In genomic region chr10:102376901-102377300, GRCh38 we compare ENCODE assay signal across 37 cellular contexts. TPM values are rescaled to one million over a fixed set of nuclear protein-coding genes. Genes with fewer than 3 reads are reported as not detected.
DNase-seq lines count a peak whose midpoint lies in the region; ATAC-seq, FAIRE-seq and TF ChIP-seq lines count a peak whose summit lies in the region.
"Had no signal": no experiment of that assay in that cellular context is flagged by ENCODE, and none has a peak within 500 bp of the region (broad histone marks: within the 10 kb centered on the region; RNA-seq: fewer than 3 reads in every experiment).

No MANE protein-coding gene starts in this region.

- TF ChIP-seq CTCF in MCF 10A (IDR thresholded peaks at IDR 0.05; ENCODE audit: unreplicated experiment) (no peak), breast epithelium (IDR thresholded peaks at IDR 0.05) (no peak), chondrocyte (IDR thresholded peaks at IDR 0.05) (no peak), H1 (IDR thresholded peaks at IDR 0.05; ENCODE audit: control extremely low read depth in 1 of 3, insufficient read depth in 1 of 3, low read depth in 1 of 3, low read length in 3 of 3) (no peak)

- H3K27ac ChIP-seq in breast epithelium, result no peak overlapping the region
- H3K27ac ChIP-seq in CD4-positive, CD25-positive, alpha-beta regulatory T cell (ENCODE audit: insufficient read depth, low read length, poor library complexity, severe bottlenecking), result no peak overlapping the region
- no peak overlapping the region for H3K27ac ChIP-seq in H1 (ENCODE audit: low read depth, low read length)
- H3K27ac ChIP-seq in naive thymus-derived CD4-positive, alpha-beta T cell (ENCODE audit: low read depth, low read length), result no peak overlapping the region
- H3K27ac ChIP-seq: 22Rv1; A549; BLaER1; BLaER1 treated with 17β-estradiol and CSF1 and Interleukin-3, amounts not matched to agents 10 nM and 100 nM; C4-2B had no signal

- H3K9me3 ChIP-seq in breast epithelium, result no peaks in the 10 kb centered on the region
- no peaks in the 10 kb centered on the region for H3K9me3 ChIP-seq in CD4-positive, CD25-positive, alpha-beta regulatory T cell (ENCODE audit: control insufficient read depth in 2 of 2, low read length in 2 of 2)
- no peaks in the 10 kb centered on the region for H3K9me3 ChIP-seq in H1 (ENCODE audit: insufficient read depth in 2 of 2, low read depth in 1 of 2, low read length in 1 of 2)
- H3K9me3 ChIP-seq in naive thymus-derived CD4-positive, alpha-beta T cell (ENCODE audit: control insufficient read depth in 2 of 3, low read length in 3 of 3), result no peaks in the 10 kb centered on the region
- H3K9me3 ChIP-seq: A549; BE2C; BLaER1; BLaER1 treated with 17β-estradiol and CSF1 and Interleukin-3, amounts not matched to agents 10 nM and 100 nM; Caco-2 had no signal

- H3K4ac ChIP-seq in H1 (replicated peaks; ENCODE audit: insufficient read length, low read depth, low read length), result no peak overlapping the region

- H2BK20ac ChIP-seq in H1 (ENCODE audit: low read length), result no peak overlapping the region

- no peak overlapping the region for H4K5ac ChIP-seq in H1 (ENCODE audit: insufficient read length, low read depth, low read length)

- intact Hi-C loops in MCF 10A (cut with micrococcal nuclease), result no loop called here
- intact Hi-C loops in breast epithelium (cut with DNase I; ENCODE audit: low total_unique reads), result no loop called here
- intact Hi-C loops in naive thymus-derived CD4-positive, alpha-beta T cell (cut with micrococcal nuclease), result no loop called here

- peaks cover 71% of the 10 kb centered on the region for H3K36me3 Mint-ChIP-seq in MCF 10A (ENCODE audit: insufficient read depth, unreplicated experiment)
- peaks cover 46% of the 10 kb centered on the region for H3K36me3 Mint-ChIP-seq in CD4-positive, CD25-positive, alpha-beta regulatory T cell
- H3K36me3 Mint-ChIP-seq in chondrocyte (ENCODE audit: low read depth), result peaks cover 39% of the 10 kb centered on the region
- peaks cover 8 to 49% (median 17%) of the 10 kb centered on the region in 5 donors for H3K36me3 Mint-ChIP-seq in naive thymus-derived CD4-positive, alpha-beta T cell

- no peak for TF ChIP-seq RAD21 in H1 (IDR thresholded peaks at IDR 0.05 in 1 of 2, conservative IDR thresholded peaks at IDR 0.05 in 1 of 2; ENCODE audit: low read depth in 2 of 2, low read length in 2 of 2)

- no peak for TF ChIP-seq POLR2A in breast epithelium (IDR thresholded peaks at IDR 0.05)
- TF ChIP-seq POLR2A in H1 (IDR thresholded peaks at IDR 0.05; ENCODE audit: control extremely low read depth in 1 of 2, low read depth in 2 of 2, low read length in 2 of 2), result no peak

- H3K27ac Mint-ChIP-seq in MCF 10A (ENCODE audit: low read depth, unreplicated experiment), result no peak overlapping the region
- H3K27ac Mint-ChIP-seq in CD4-positive, CD25-positive, alpha-beta regulatory T cell, result peak overlapping the region in 2 of 3 donors; percentile 20 to 36
- H3K27ac Mint-ChIP-seq in chondrocyte (ENCODE audit: unreplicated experiment), result no peak overlapping the region
- H3K27ac Mint-ChIP-seq in naive thymus-derived CD4-positive, alpha-beta T cell, result peak overlapping the region in 2 of 9 donors; percentile 19 to 51
- H3K27ac Mint-ChIP-seq: B cell; CD4-positive, alpha-beta T cell; CD8-positive, alpha-beta T cell had no signal

- H3K18ac ChIP-seq in H1 (ENCODE audit: extremely low read depth, low read length), result no peak overlapping the region

- H3K4me1 Mint-ChIP-seq in MCF 10A (ENCODE audit: insufficient read depth, unreplicated experiment) (no peaks in the 10 kb centered on the region), chondrocyte (ENCODE audit: low read depth) (no peaks in the 10 kb centered on the region)
- H3K4me1 Mint-ChIP-seq in CD4-positive, CD25-positive, alpha-beta regulatory T cell, result peaks cover 0 to 6% (median 0%) of the 10 kb centered on the region in 4 donors
- peaks cover 0 to 4% (median 0%) of the 10 kb centered on the region in 7 donors for H3K4me1 Mint-ChIP-seq in naive thymus-derived CD4-positive, alpha-beta T cell
- H3K4me1 Mint-ChIP-seq: B cell; CD14-positive monocyte; CD4-positive, alpha-beta memory T cell; CD8-positive, alpha-beta memory T cell had no signal

- no peak for TF ChIP-seq EP300 in H1 (IDR thresholded peaks at IDR 0.05; ENCODE audit: borderline replicate concordance in 1 of 2, low read depth in 2 of 2, low read length in 2 of 2)

- no peak overlapping the region for H3K4me3 ChIP-seq in breast epithelium
- no peak overlapping the region for H3K4me3 ChIP-seq in CD4-positive, CD25-positive, alpha-beta regulatory T cell (ENCODE audit: low read depth, low read length)
- H3K4me3 ChIP-seq in H1 (ENCODE audit: extremely low read depth in 1 of 4, insufficient read depth in 2 of 4, low read depth in 3 of 4, low read length in 4 of 4), result no peak overlapping the region
- no peak overlapping the region for H3K4me3 ChIP-seq in naive thymus-derived CD4-positive, alpha-beta T cell (ENCODE audit: low read length)
- H3K4me3 ChIP-seq: A549; BLaER1; BLaER1 treated with 17β-estradiol and CSF1 and Interleukin-3, amounts not matched to agents 10 nM and 100 nM had no signal

- H3K27me3 Mint-ChIP-seq in MCF 10A (ENCODE audit: insufficient read depth, unreplicated experiment) (no peaks in the 10 kb centered on the region), chondrocyte (ENCODE audit: low read depth) (no peaks in the 10 kb centered on the region)
- H3K27me3 Mint-ChIP-seq in CD4-positive, CD25-positive, alpha-beta regulatory T cell, result no peaks in the 10 kb centered on the region
- no peaks in the 10 kb centered on the region for H3K27me3 Mint-ChIP-seq in naive thymus-derived CD4-positive, alpha-beta T cell
- H3K27me3 Mint-ChIP-seq: B cell; CD4-positive, alpha-beta memory T cell; CD4-positive, alpha-beta T cell; CD8-positive, alpha-beta memory T cell had no signal

- no peak overlapping the region for H2AFZ ChIP-seq in H1 (ENCODE audit: low read length)

- H3K9ac ChIP-seq in H1 (replicated peaks in 1 of 4; ENCODE audit: extremely low read depth in 1 of 4, low read depth in 3 of 4, low read length in 3 of 4), result no peak overlapping the region
- H3K9ac ChIP-seq: BLaER1; BLaER1 treated with 17β-estradiol and CSF1 and Interleukin-3, amounts not matched to agents 10 nM and 100 nM had no signal

- H2BK5ac ChIP-seq in H1 (ENCODE audit: low read depth, low read length), result no peak overlapping the region

- no peak overlapping the region for H3K23ac ChIP-seq in H1 (ENCODE audit: insufficient read length)

- no peak for FAIRE-seq in H1 (lab: Jason Lieb, UNC)
- FAIRE-seq: A204.1, A549, D721Med had no signal

- BruUV-seq in MCF 10A (replicated peaks; lab: Mats Ljungman, UMichigan), result TSS peak; percentile 11

- no peaks in the 10 kb centered on the region for H4K20me1 ChIP-seq in H1 (replicated peaks in 1 of 2; ENCODE audit: control insufficient read depth in 1 of 2, insufficient read depth in 2 of 2, low read length in 2 of 2)

- no peaks in the 10 kb centered on the region for H3K79me2 ChIP-seq in H1 (ENCODE audit: control insufficient read depth in 1 of 2, insufficient read depth in 2 of 2, low read length in 2 of 2)

- H2BK12ac ChIP-seq in H1 (ENCODE audit: low read depth, low read length), result no peak overlapping the region

- 0 out of 2 replicates have a peak overlapping the region, but pooled peaks have one; percentile 25 for H4K8ac ChIP-seq in H1 (ENCODE audit: extremely low read depth, insufficient read depth, low read length)

- peaks cover 6% of the 10 kb centered on the region for H3K36me3 ChIP-seq in breast epithelium
- peaks cover 75% of the 10 kb centered on the region for H3K36me3 ChIP-seq in CD4-positive, CD25-positive, alpha-beta regulatory T cell (ENCODE audit: control insufficient read depth, insufficient read depth, low read length)
- H3K36me3 ChIP-seq in H1 (ENCODE audit: control insufficient read depth in 2 of 4, insufficient read depth in 4 of 4, low read length in 3 of 4), result peaks cover under 1 to 16% (median 8%) of the 10 kb centered on the region in 4 experiments; a peak in 7 of 8 replicates
- peaks cover 16 to 78% (median 23%) of the 10 kb centered on the region in 3 experiments for H3K36me3 ChIP-seq in naive thymus-derived CD4-positive, alpha-beta T cell (ENCODE audit: control insufficient read depth in 2 of 3, insufficient read depth in 3 of 3, low read length in 3 of 3)

- no peak overlapping the region for H4K91ac ChIP-seq in H1 (replicated peaks; ENCODE audit: insufficient read length, low read length)

- H3K27me3 ChIP-seq in breast epithelium (no peaks in the 10 kb centered on the region), H1 (replicated peaks in 1 of 4; ENCODE audit: control insufficient read depth in 3 of 4, extremely low read depth in 1 of 4, insufficient read depth in 3 of 4, low read length in 3 of 4) (no peaks in the 10 kb centered on the region)
- no peaks in the 10 kb centered on the region for H3K27me3 ChIP-seq in CD4-positive, CD25-positive, alpha-beta regulatory T cell (ENCODE audit: control insufficient read depth, insufficient read depth, low read length)
- H3K27me3 ChIP-seq in naive thymus-derived CD4-positive, alpha-beta T cell (ENCODE audit: control insufficient read depth in 2 of 2, insufficient read depth in 2 of 2, low read length in 2 of 2), result no peaks in the 10 kb centered on the region
- H3K27me3 ChIP-seq: BE2C; BLaER1; BLaER1 treated with 17β-estradiol and CSF1 and Interleukin-3, amounts not matched to agents 10 nM and 100 nM had no signal

- H3K14ac ChIP-seq in H1 (ENCODE audit: insufficient read length), result no peak overlapping the region

- H2AK5ac ChIP-seq in H1 (ENCODE audit: low read depth, low read length), result no peak overlapping the region

- DNase-seq in MCF 10A (ENCODE audit: unreplicated experiment) (no peak), breast epithelium (ENCODE audit: low spot score in 2 of 2) (no peak), chondrocyte (ENCODE audit: low spot score) (peak; percentile 55), H1 (ENCODE audit: low read depth in 1 of 2, low spot score in 2 of 2) (no peak), HCEC 1CT (no peak)
- no peak for DNase-seq in CD4-positive, CD25-positive, alpha-beta regulatory T cell
- DNase-seq in naive thymus-derived CD4-positive, alpha-beta T cell, result no peak
- DNase-seq: 8988T; ACHN; AML-193; BE2C; C1 segment of cervical spinal cord; Caco-2; Calu3; CD4-positive, alpha-beta memory T cell; CD4-positive, alpha-beta T cell; CD8-positive, alpha-beta memory T cell; CD8-positive, alpha-beta T cell; COR-L47; DMS 273 treated with DMSO at 0.1 percent for 48 hours; DMS153; DMS53; DMS79; DMS79 treated with DMSO at 0.1 percent for 48 hours; DND-41; EL had no signal

- CTCF ChIA-PET in MCF 10A (lab: Yijun Ruan, JAX), result interaction anchor here (0.6 to 4.9 kb wide), 5 partner anchors 9 to 815 kb away, joined by 3 to 18 read pairs (median 4); no protein-coding TSS in a partner anchor
- CTCF ChIA-PET in H1 (lab: Charles Lee; ENCODE audit: partially characterized antibody), result interaction anchor here (1.4 to 17.7 kb wide), 8 partner anchors 7 to 147 kb away, joined by 4 to 357 read pairs (median 14); partner anchors contain the start of gene NFKB2
- CTCF ChIA-PET in naive thymus-derived CD4-positive, alpha-beta T cell (lab: Charles Lee), result no interaction called here

- 93% methylated on average over 12 of the region's 12 CpGs; no CpG with 5 or more reads in 1 of the 2 experiments for WGBS in H1 (ENCODE audit: extremely low coverage in 1 of 2, insufficient coverage in 1 of 2, insufficient read length in 1 of 2, insufficient replicate concordance in 2 of 2, low coverage in 1 of 2, low lambda C conversion rate in 2 of 2, missing lambda C conversion rate in 1 of 2), 2 experiments

- H3K9me3 Mint-ChIP-seq in MCF 10A (ENCODE audit: unreplicated experiment) (no peaks in the 10 kb centered on the region), chondrocyte (ENCODE audit: low read depth) (no peaks in the 10 kb centered on the region)
- peaks cover 0 to 3% (median 0%) of the 10 kb centered on the region in 7 donors for H3K9me3 Mint-ChIP-seq in CD4-positive, CD25-positive, alpha-beta regulatory T cell
- H3K9me3 Mint-ChIP-seq in naive thymus-derived CD4-positive, alpha-beta T cell, result no peaks in the 10 kb centered on the region
- H3K9me3 Mint-ChIP-seq: CD14-positive monocyte; CD4-positive, alpha-beta memory T cell; CD4-positive, alpha-beta T cell; CD8-positive, alpha-beta memory T cell; CD8-positive, alpha-beta T cell had no signal

- no peak overlapping the region for H3K4me3 Mint-ChIP-seq in MCF 10A (ENCODE audit: unreplicated experiment)
- H3K4me3 Mint-ChIP-seq in CD4-positive, CD25-positive, alpha-beta regulatory T cell, result no peak overlapping the region
- no peak overlapping the region for H3K4me3 Mint-ChIP-seq in chondrocyte (ENCODE audit: unreplicated experiment)
- H3K4me3 Mint-ChIP-seq in naive thymus-derived CD4-positive, alpha-beta T cell, result no peak overlapping the region
- H3K4me3 Mint-ChIP-seq: B cell; CD14-positive monocyte; CD4-positive, alpha-beta memory T cell; CD4-positive, alpha-beta T cell; CD8-positive, alpha-beta memory T cell; CD8-positive, alpha-beta T cell had no signal

- no peak overlapping the region for H2BK15ac ChIP-seq in H1 (ENCODE audit: low read length)

- no peak overlapping the region for H2BK120ac ChIP-seq in H1 (replicated peaks; ENCODE audit: low read depth, low read length)

- H3K4me1 ChIP-seq in breast epithelium (no peaks in the 10 kb centered on the region), H1 (replicated peaks in 1 of 4; ENCODE audit: control insufficient read depth in 3 of 4, insufficient read depth in 4 of 4, low read length in 3 of 4) (no peaks in the 10 kb centered on the region)
- H3K4me1 ChIP-seq in CD4-positive, CD25-positive, alpha-beta regulatory T cell (ENCODE audit: control insufficient read depth, insufficient read depth, low read length, poor library complexity, severe bottlenecking), result no peaks in the 10 kb centered on the region
- no peaks in the 10 kb centered on the region for H3K4me1 ChIP-seq in naive thymus-derived CD4-positive, alpha-beta T cell (ENCODE audit: control insufficient read depth in 2 of 2, insufficient read depth in 2 of 2, low read length in 2 of 2)
- H3K4me1 ChIP-seq: A549; BE2C; BLaER1; BLaER1 treated with 17β-estradiol and CSF1 and Interleukin-3, amounts not matched to agents 10 nM and 100 nM; Caco-2 had no signal

- no peak overlapping the region for H3K56ac ChIP-seq in H1 (replicated peaks; ENCODE audit: insufficient read length, low read depth, low read length)

- no peaks in the 10 kb centered on the region; the same call in 1 of the 2 replicates for H3K23me2 ChIP-seq in H1 (ENCODE audit: low read depth, low read length)

- no peaks in the 10 kb centered on the region for H3K79me1 ChIP-seq in H1 (ENCODE audit: low read depth, low read length)

- no peak overlapping the region for H3K4me2 ChIP-seq in H1 (ENCODE audit: insufficient read depth in 1 of 2, low read depth in 2 of 2, low read length in 2 of 2)
- H3K4me2 ChIP-seq: A549; BLaER1; BLaER1 treated with 17β-estradiol and CSF1 and Interleukin-3, amounts not matched to agents 10 nM and 100 nM had no signal

- POLR2A ChIA-PET in MCF 10A (lab: Yijun Ruan, JAX) (interaction anchor here (0.9 to 1.4 kb wide), 2 partner anchors 9 to 277 kb away, joined by 3 read pairs; no protein-coding TSS in a partner anchor), H1 (lab: Charles Lee; ENCODE audit: partially characterized antibody) (interaction anchor here (1.2 kb wide), 1 partner anchor 225 kb away, joined by 3 read pairs; no protein-coding TSS in a partner anchor)
- POLR2A ChIA-PET in naive thymus-derived CD4-positive, alpha-beta T cell (lab: Charles Lee), result no interaction called here

- ATAC-seq in CD4-positive, CD25-positive, alpha-beta regulatory T cell (ENCODE audit: low read depth in 2 of 2), result no peak
- no peak for ATAC-seq in HG03457 (IDR thresholded peaks at IDR 0.05; ENCODE audit: unreplicated experiment)
- ATAC-seq in naive thymus-derived CD4-positive, alpha-beta T cell, result no peak
- ATAC-seq: CD8-positive, alpha-beta T cell had no signal

RNA-seq across cellular contexts. Expression of gene NFKB2, which starts 18.6 kb away (rescaled TPM):
- total RNA-seq in MCF 10A (2022), result 60.9 and 76.2 TPM in 2 replicates
- total RNA-seq in breast epithelium, result 10 to 100 TPM; 11.0 to 21.0 (median 18.9) TPM
- 385 TPM for total RNA-seq in CD4-positive, CD25-positive, alpha-beta regulatory T cell
- polyA plus RNA-seq in CD4-positive, CD25-positive, alpha-beta regulatory T cell, result 1 to 10 TPM; 6.3 to 8.2 (median 6.7) TPM
- total RNA-seq in chondrocyte, result 29.4 to 38.0 TPM (median 35.9 TPM) in 3 replicates
- total RNA-seq in H1 (2021; fragmentation: NEBNext Ultra II Directional; extraction: Animal tissue kit (Norgen Biotek cat#: 25700)), result 18.7 and 20.4 TPM in 2 replicates
- polyA plus RNA-seq in H1 (2011; rRNA removed), result 31.4 and 34.5 TPM in 2 replicates
- polyA plus RNA-seq in H1 (2011; cell fraction: cytosol; rRNA removed), result 26.8 TPM
- polyA plus RNA-seq in H1 (2011; cell fraction: nucleus; rRNA removed), result 78.0 TPM
- 25.2 to 41.2 TPM (median 38.4 TPM) in 4 replicates for polyA plus RNA-seq in H1 (2012, experiment 1 of 2)
- 27.3 TPM for polyA plus RNA-seq in H1 (2012, experiment 2 of 2)
- polyA plus RNA-seq in H1 (2013, experiment 1 of 2), result 7.1 TPM
- polyA plus RNA-seq in H1 (2013, experiment 2 of 2), result 5.6 TPM
- polyA minus RNA-seq in H1 (2011; rRNA and poly(A)+ RNA removed), result 13.4 and 14.3 TPM in 2 replicates
- polyA minus RNA-seq in H1 (2011; cell fraction: cytosol; rRNA and poly(A)+ RNA removed), result 20.0 TPM
- 18.3 TPM for polyA minus RNA-seq in H1 (2011; cell fraction: nucleus; rRNA and poly(A)+ RNA removed)
- 100 to 1,000 TPM; 146 to 271 (median 222) TPM for total RNA-seq in naive thymus-derived CD4-positive, alpha-beta T cell
- 10 to 100 TPM in 1 of 2 donors, 1 to 10 TPM in 1; 8.7 to 13.1 TPM for polyA plus RNA-seq in naive thymus-derived CD4-positive, alpha-beta T cell

RNA-seq across cellular contexts. Expression of gene PSD, which starts 41.7 kb away (rescaled TPM):
- total RNA-seq in MCF 10A (2022) (0.66 and 0.75 TPM in 2 replicates), breast epithelium (10 to 100 TPM in 1 of 3 donors, 1 to 10 TPM in 1, under 1 TPM in 1; 0.96 to 13.4 (median 6.3) TPM), chondrocyte (3.0 to 4.0 TPM (median 4.0 TPM) in 3 replicates)
- total RNA-seq in CD4-positive, CD25-positive, alpha-beta regulatory T cell, result 2.9 TPM
- polyA plus RNA-seq in CD4-positive, CD25-positive, alpha-beta regulatory T cell, result 1 to 10 TPM; 1.4 to 2.6 (median 1.9) TPM
- 5.6 and 6.0 TPM in 2 replicates for total RNA-seq in H1 (2021; fragmentation: NEBNext Ultra II Directional; extraction: Animal tissue kit (Norgen Biotek cat#: 25700))
- 5.4 and 8.0 TPM in 2 replicates for polyA plus RNA-seq in H1 (2011; rRNA removed)
- polyA plus RNA-seq in H1 (2011; cell fraction: cytosol; rRNA removed), result 6.0 TPM
- 30.7 TPM for polyA plus RNA-seq in H1 (2011; cell fraction: nucleus; rRNA removed)
- polyA plus RNA-seq in H1 (2012, experiment 1 of 2), result 5.8 to 8.4 TPM (median 7.1 TPM) in 4 replicates
- 4.3 TPM for polyA plus RNA-seq in H1 (2012, experiment 2 of 2)
- polyA plus RNA-seq in H1 (2013, experiment 1 of 2), result 4.1 TPM
- polyA plus RNA-seq in H1 (2013, experiment 2 of 2), result 2.9 TPM
- polyA minus RNA-seq in H1 (2011; rRNA and poly(A)+ RNA removed), result 2.6 and 3.0 TPM in 2 replicates
- 2.9 TPM for polyA minus RNA-seq in H1 (2011; cell fraction: cytosol; rRNA and poly(A)+ RNA removed)
- polyA minus RNA-seq in H1 (2011; cell fraction: nucleus; rRNA and poly(A)+ RNA removed), result 9.0 TPM
- 10 to 100 TPM in 3 of 5 experiments, 1 to 10 TPM in 2; 3.5 to 16.9 (median 11.2) TPM for total RNA-seq in naive thymus-derived CD4-positive, alpha-beta T cell
- 1 to 10 TPM; 3.9 to 4.5 TPM for polyA plus RNA-seq in naive thymus-derived CD4-positive, alpha-beta T cell
- total RNA-seq: A172 had no signal

RNA-seq across cellular contexts. Expression of gene FBXL15, which starts 43.7 kb away (rescaled TPM):
- total RNA-seq in MCF 10A (2022), result 11.1 and 11.3 TPM in 2 replicates
- total RNA-seq in breast epithelium, result 10 to 100 TPM; 16.8 to 24.8 (median 21.0) TPM
- 12.8 TPM for total RNA-seq in CD4-positive, CD25-positive, alpha-beta regulatory T cell
- polyA plus RNA-seq in CD4-positive, CD25-positive, alpha-beta regulatory T cell, result 10 to 100 TPM; 25.2 to 40.1 (median 32.1) TPM
- 8.8 to 10.1 TPM (median 9.0 TPM) in 3 replicates for total RNA-seq in chondrocyte
- total RNA-seq in H1 (2021; fragmentation: NEBNext Ultra II Directional; extraction: Animal tissue kit (Norgen Biotek cat#: 25700)), result 11.3 and 15.4 TPM in 2 replicates
- polyA plus RNA-seq in H1 (2011; rRNA removed), result 22.6 and 29.2 TPM in 2 replicates
- polyA plus RNA-seq in H1 (2011; cell fraction: cytosol; rRNA removed), result 24.4 TPM
- polyA plus RNA-seq in H1 (2011; cell fraction: nucleus; rRNA removed), result 29.1 TPM
- 6.3 to 17.2 TPM (median 16.5 TPM) in 4 replicates for polyA plus RNA-seq in H1 (2012, experiment 1 of 2)
- 12.9 TPM for polyA plus RNA-seq in H1 (2012, experiment 2 of 2)
- 8.9 TPM for polyA plus RNA-seq in H1 (2013, experiment 1 of 2)
- polyA plus RNA-seq in H1 (2013, experiment 2 of 2), result 8.0 TPM
- polyA minus RNA-seq in H1 (2011; rRNA and poly(A)+ RNA removed), result 1.7 and 1.8 TPM in 2 replicates
- polyA minus RNA-seq in H1 (2011; cell fraction: cytosol; rRNA and poly(A)+ RNA removed), result 9.8 TPM
- 9.6 TPM for polyA minus RNA-seq in H1 (2011; cell fraction: nucleus; rRNA and poly(A)+ RNA removed)
- 10 to 100 TPM; 10.8 to 21.0 (median 14.1) TPM for total RNA-seq in naive thymus-derived CD4-positive, alpha-beta T cell
- polyA plus RNA-seq in naive thymus-derived CD4-positive, alpha-beta T cell, result 10 to 100 TPM; 26.7 to 40.4 TPM

RNA-seq across cellular contexts. Expression of gene CUEDC2, which starts 55.5 kb away (rescaled TPM):
- total RNA-seq in MCF 10A (2022), result 55.0 and 64.5 TPM in 2 replicates
- total RNA-seq in breast epithelium, result 10 to 100 TPM; 49.8 to 54.4 (median 50.3) TPM
- total RNA-seq in CD4-positive, CD25-positive, alpha-beta regulatory T cell, result 29.4 TPM
- polyA plus RNA-seq in CD4-positive, CD25-positive, alpha-beta regulatory T cell, result 10 to 100 TPM; 50.8 to 60.6 (median 52.0) TPM
- 55.1 to 64.3 TPM (median 57.7 TPM) in 3 replicates for total RNA-seq in chondrocyte
- total RNA-seq in H1 (2021; fragmentation: NEBNext Ultra II Directional; extraction: Animal tissue kit (Norgen Biotek cat#: 25700)), result 41.7 and 43.6 TPM in 2 replicates
- 55.2 and 66.7 TPM in 2 replicates for polyA plus RNA-seq in H1 (2011; rRNA removed)
- 64.7 TPM for polyA plus RNA-seq in H1 (2011; cell fraction: cytosol; rRNA removed)
- 85.7 TPM for polyA plus RNA-seq in H1 (2011; cell fraction: nucleus; rRNA removed)
- 34.9 to 55.7 TPM (median 49.6 TPM) in 4 replicates for polyA plus RNA-seq in H1 (2012, experiment 1 of 2)
- polyA plus RNA-seq in H1 (2012, experiment 2 of 2), result 50.4 TPM
- polyA plus RNA-seq in H1 (2013, experiment 1 of 2), result 59.5 TPM
- polyA plus RNA-seq in H1 (2013, experiment 2 of 2), result 62.0 TPM
- 15.2 and 16.5 TPM in 2 replicates for polyA minus RNA-seq in H1 (2011; rRNA and poly(A)+ RNA removed)
- polyA minus RNA-seq in H1 (2011; cell fraction: cytosol; rRNA and poly(A)+ RNA removed), result 25.0 TPM
- polyA minus RNA-seq in H1 (2011; cell fraction: nucleus; rRNA and poly(A)+ RNA removed), result 17.6 TPM
- 10 to 100 TPM; 27.0 to 69.0 (median 31.9) TPM for total RNA-seq in naive thymus-derived CD4-positive, alpha-beta T cell
- 10 to 100 TPM; 60.1 to 67.2 TPM for polyA plus RNA-seq in naive thymus-derived CD4-positive, alpha-beta T cell

Comparison
In these comparisons a context has a peak if more than half of its experiments do, and no peak if none do; other contexts are left out.
1. H3K27ac Mint-ChIP-seq: peak in CD4-positive, CD25-positive, alpha-beta regulatory T cell (2 of 3); none in MCF 10A (single experiment) and chondrocyte (single experiment).